ENCODE assay signal across 9 cellular contexts in genomic region chr11:60923800-60924109, GRCh38. TPM values are rescaled to one million over a fixed set of nuclear protein-coding genes. Genes with fewer than 3 reads are reported as not detected.
DNase-seq lines count a peak whose midpoint lies in the region; ATAC-seq and TF ChIP-seq lines count a peak whose summit lies in the region.
"Had no signal": no experiment of that assay in that cellular context is flagged by ENCODE, and none has a peak within 500 bp of the region (broad histone marks: within the 10 kb centered on the region; RNA-seq: fewer than 3 reads in every experiment).

No MANE protein-coding gene starts in this region.

- H3K9me3 Mint-ChIP-seq in HFFc6 = no peaks in the 10 kb centered on the region
- no peaks in the 10 kb centered on the region for H3K9me3 Mint-ChIP-seq in central memory CD8-positive, alpha-beta T cell

- no peaks in the 10 kb centered on the region for H3K9me3 ChIP-seq in muscle layer of duodenum (ENCODE audit: control insufficient read depth in 1 of 2, low read length in 2 of 2)

- peak overlapping the region; percentile 89 for H3K4me3 Mint-ChIP-seq in HFFc6
- H3K4me3 Mint-ChIP-seq in central memory CD8-positive, alpha-beta T cell = peak overlapping the region; percentile 70

- peaks cover 25% of the 10 kb centered on the region for H3K4me1 Mint-ChIP-seq in HFFc6 (ENCODE audit: low read depth)
- peaks cover 17% of the 10 kb centered on the region for H3K4me1 Mint-ChIP-seq in central memory CD8-positive, alpha-beta T cell

- peaks cover 19% of the 10 kb centered on the region for H3K27me3 ChIP-seq in muscle layer of duodenum (ENCODE audit: low read depth, low read length)

- H3K36me3 ChIP-seq in muscle layer of duodenum (ENCODE audit: control insufficient read depth in 1 of 2, insufficient read depth in 2 of 2, low read length in 2 of 2) = peaks cover 31 to 37% of the 10 kb centered on the region in 2 donors

- peaks cover 5 to 32% of the 10 kb centered on the region in 2 donors for H3K4me1 ChIP-seq in muscle layer of duodenum (ENCODE audit: control insufficient read depth in 1 of 2, insufficient read depth in 2 of 2, low read length in 2 of 2)

- DNase-seq in AG09309 (ENCODE audit: low read depth) (no peak), HFFc6 (no peak), OCI-M1 (lab: John Stamatoyannopoulos, UW) (no peak), mesenteric fat pad (ENCODE audit: low spot score) (no peak), NCI-H2029 (lab: John Stamatoyannopoulos, UW) (no peak), NCI-H526 treated with DMSO at 0.1 percent for 48 hours (lab: John Stamatoyannopoulos, UW) (no peak)
- no peak for DNase-seq in central memory CD8-positive, alpha-beta T cell (ENCODE audit: low spot score in 2 of 2)

- no peak for ATAC-seq in central memory CD8-positive, alpha-beta T cell (replicated peaks; ENCODE audit: extremely low read depth, poor library complexity, severe bottlenecking)

- H3K4me3 ChIP-seq in AG09309 (ENCODE audit: control insufficient read depth, low read depth, low read length) (peak overlapping the region; percentile 73; the same call in 1 of the 2 replicates), muscle layer of duodenum (ENCODE audit: low read depth in 1 of 2, low read length in 2 of 2) (peak overlapping the region; percentile 39 to 61)

- H3K27ac ChIP-seq in muscle layer of duodenum (ENCODE audit: low read length) = no peak overlapping the region

- H3K27ac Mint-ChIP-seq in HFFc6 = no peak overlapping the region
- H3K27ac Mint-ChIP-seq in central memory CD8-positive, alpha-beta T cell (ENCODE audit: low read depth) = no peak overlapping the region

- no peaks in the 10 kb centered on the region for H3K27me3 Mint-ChIP-seq in HFFc6 (ENCODE audit: insufficient read depth)
- peaks cover 35% of the 10 kb centered on the region for H3K27me3 Mint-ChIP-seq in central memory CD8-positive, alpha-beta T cell

- peaks cover 10% of the 10 kb centered on the region; the same call in 1 of the 2 replicates for H3K36me3 Mint-ChIP-seq in HFFc6 (ENCODE audit: low read depth)
- H3K36me3 Mint-ChIP-seq in central memory CD8-positive, alpha-beta T cell (ENCODE audit: insufficient read depth) = peaks cover 21% of the 10 kb centered on the region

- TF ChIP-seq CTCF in AG09309 (IDR thresholded peaks at IDR 0.05; ENCODE audit: control insufficient read depth, insufficient read depth, low read depth, low read length, missing control alignments) (no peak), HFFc6 (IDR thresholded peaks at IDR 0.05) (no peak)

RNA-seq across cellular contexts. Expression of gene TMEM132A, which starts 0.5 kb away (rescaled TPM):
- total RNA-seq in HFFc6 (2021; fragmentation: NEBNext Ultra II Directional; extraction: Animal tissue kit (Norgen Biotek cat#: 25700)) = 10 to 100 TPM; 23.8 to 32.2 (median 26.9) TPM
- total RNA-seq in mesenteric fat pad = 6.7 TPM

RNA-seq across cellular contexts. Expression of gene TMEM109, which starts 9.8 kb away (rescaled TPM):
- total RNA-seq in HFFc6 (2021; fragmentation: NEBNext Ultra II Directional; extraction: Animal tissue kit (Norgen Biotek cat#: 25700)) = 100 to 1,000 TPM in 1 of 6 experiments, 10 to 100 TPM in 5; 74.6 to 101 (median 92.5) TPM
- total RNA-seq in mesenteric fat pad = 116 TPM

RNA-seq across cellular contexts. Expression of gene PRPF19, which starts 17.4 kb away (rescaled TPM):
- 10 to 100 TPM; 72.5 to 95.1 (median 89.4) TPM for total RNA-seq in HFFc6 (2021; fragmentation: NEBNext Ultra II Directional; extraction: Animal tissue kit (Norgen Biotek cat#: 25700))
- total RNA-seq in mesenteric fat pad = 68.3 TPM

RNA-seq across cellular contexts. Expression of gene SLC15A3, which starts 28.2 kb away (rescaled TPM):
- total RNA-seq in HFFc6 (2021; fragmentation: NEBNext Ultra II Directional; extraction: Animal tissue kit (Norgen Biotek cat#: 25700)) = 1 to 10 TPM; 2.7 to 6.6 (median 3.4) TPM
- total RNA-seq in mesenteric fat pad = 47.4 TPM

RNA-seq across cellular contexts. Expression of gene CD6, which starts 47.7 kb away (rescaled TPM):
- total RNA-seq in HFFc6 (2021; fragmentation: NEBNext Ultra II Directional; extraction: Animal tissue kit (Norgen Biotek cat#: 25700)) = not detected
- total RNA-seq in mesenteric fat pad = 0.87 TPM
- total RNA-seq: pulmonary artery endothelial cell had no signal
